In the genomic region with DNA sequence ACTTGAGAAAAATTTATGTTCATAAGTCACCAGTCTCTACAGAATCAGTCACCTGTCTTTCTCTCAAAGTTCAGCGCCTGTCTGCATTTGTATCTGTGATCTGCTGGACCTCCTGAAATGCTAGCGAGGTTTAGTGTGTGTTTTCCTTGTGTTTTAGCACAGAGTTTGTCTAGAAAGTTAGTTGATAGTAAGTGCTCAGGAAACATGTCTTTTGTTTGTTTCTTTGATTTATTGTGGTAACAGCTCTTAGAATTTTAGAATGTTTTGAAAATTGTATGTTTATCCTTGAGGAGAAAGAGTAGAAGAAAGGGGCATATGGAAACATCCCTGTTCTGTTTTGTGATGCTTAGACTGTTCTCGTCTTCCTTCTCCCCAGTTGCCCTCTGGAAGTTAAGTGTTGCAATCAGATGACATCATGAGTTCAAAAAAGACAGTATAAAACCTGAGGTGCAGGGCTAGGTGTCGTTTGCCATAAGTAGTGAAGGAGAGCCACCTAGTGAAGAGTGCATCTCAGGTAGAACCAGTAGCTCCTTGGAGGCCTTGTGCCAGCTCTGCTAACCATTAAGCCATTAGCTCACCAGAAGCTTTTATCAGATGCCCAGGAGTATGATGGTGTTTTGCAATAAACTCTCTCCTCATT, we compare ENCODE assay signal across 9 cellular contexts. TPM values are rescaled to one million over a fixed set of nuclear protein-coding genes. Genes with fewer than 3 reads are reported as not detected.
A peak's percentile ranks its signal among the peaks of the same experiment; 100 is the strongest.
DNase-seq lines count a peak whose midpoint lies in the region; ATAC-seq and TF ChIP-seq lines count a peak whose summit lies in the region.
"Had no signal": no experiment of that assay in that cellular context is flagged by ENCODE, and none has a peak within 500 bp of the region (broad histone marks: within the 10 kb centered on the region; RNA-seq: fewer than 3 reads in every experiment).

No MANE protein-coding gene starts in this region.

- H4K20me1 ChIP-seq in OCI-LY1 (ENCODE audit: insufficient read depth, low read length) = no peaks in the 10 kb centered on the region

- H3K27ac ChIP-seq in heart right ventricle (peak overlapping the region in 2 of 10 donors; percentile 25 to 56), right atrium auricular region (no peak overlapping the region), OCI-LY1 (ENCODE audit: low read depth, low read length, poor library complexity, severe bottlenecking) (no peak overlapping the region)

- no peaks in the 10 kb centered on the region for H3K9me3 Mint-ChIP-seq in type B pancreatic cell
- H3K9me3 Mint-ChIP-seq: activated B cell treated with CpG ODN at 0.5 μM for 24 hours had no signal

- no peaks in the 10 kb centered on the region for H3K9me3 ChIP-seq in heart right ventricle
- no peaks in the 10 kb centered on the region for H3K9me3 ChIP-seq in right atrium auricular region
- no peaks in the 10 kb centered on the region for H3K9me3 ChIP-seq in OCI-LY1 (ENCODE audit: low read length)

- H3K79me2 ChIP-seq in OCI-LY1 (ENCODE audit: insufficient read depth, low read length) = no peaks in the 10 kb centered on the region

- peak in 5 of 8 donors; percentile 31 to 63 (median 40) for ATAC-seq in heart right ventricle

- intact Hi-C loops in heart right ventricle (cut with DNase I) = loop anchor here in 1 of 10 donors (5.0 kb wide), 1 partner anchor 37 kb away; no protein-coding TSS in a partner anchor

- H3K4me2 ChIP-seq in OCI-LY1 (ENCODE audit: low read length) = no peak overlapping the region

- H3K36me3 ChIP-seq in heart right ventricle = peaks cover 0 to 28% (median 3%) of the 10 kb centered on the region in 9 donors
- H3K36me3 ChIP-seq in right atrium auricular region = peaks cover 4% of the 10 kb centered on the region
- peaks cover 8% of the 10 kb centered on the region; the same call in 1 of the 2 replicates for H3K36me3 ChIP-seq in OCI-LY1 (ENCODE audit: insufficient read depth, low read length)

- H2AFZ ChIP-seq in OCI-LY1 (ENCODE audit: low read length) = no peak overlapping the region

- H3K9me2 ChIP-seq in OCI-LY1 (ENCODE audit: low read depth, low read length) = no peaks in the 10 kb centered on the region

- H3K27me3 ChIP-seq in heart right ventricle (no peaks in the 10 kb centered on the region), right atrium auricular region (no peaks in the 10 kb centered on the region), OCI-LY1 (ENCODE audit: insufficient read depth, low read length) (no peaks in the 10 kb centered on the region)

- no peaks in the 10 kb centered on the region for H3K27me3 Mint-ChIP-seq in type B pancreatic cell
- H3K27me3 Mint-ChIP-seq: activated B cell treated with CpG ODN at 0.5 μM for 24 hours had no signal

- DNase-seq in heart right ventricle (no peak), right atrium auricular region (ENCODE audit: low spot score) (no peak), fibroblast of the aortic adventitia (ENCODE audit: low read depth) (peak; percentile 43), type B pancreatic cell (ENCODE audit: extremely low spot score, unreplicated experiment) (no peak), NCI-H748 (lab: John Stamatoyannopoulos, UW; ENCODE audit: unreplicated experiment) (no peak), NCI-H526 treated with DMSO at 0.1 percent for 48 hours (lab: John Stamatoyannopoulos, UW) (no peak)
- no peak for DNase-seq in stimulated activated CD4-positive, alpha-beta T cell treated with anti-CD3 and anti-CD28 coated beads, Interleukin-4, amount 100 ng/mL, for 4 hours
- DNase-seq: activated B cell treated with CpG ODN at 0.5 μM for 24 hours had no signal

- peaks cover 11% of the 10 kb centered on the region for H3K36me3 Mint-ChIP-seq in type B pancreatic cell

- TF ChIP-seq CTCF in heart right ventricle (IDR thresholded peaks at IDR 0.05) = peak in 2 of 9 donors; percentile 24 to 28
- TF ChIP-seq CTCF in right atrium auricular region (IDR thresholded peaks at IDR 0.05) = no peak
- peak; percentile 55 for TF ChIP-seq CTCF in OCI-LY1 (IDR thresholded peaks at IDR 0.05; ENCODE audit: low read length)
- TF ChIP-seq CTCF in fibroblast of the aortic adventitia (IDR thresholded peaks at IDR 0.05; ENCODE audit: insufficient read depth, low read length) = no peak
- no peak for TF ChIP-seq CTCF in type B pancreatic cell (conservative IDR thresholded peaks at IDR 0.05)

- H3K9ac ChIP-seq in OCI-LY1 (ENCODE audit: low read length) = no peak overlapping the region

- H3K4me3 ChIP-seq in heart right ventricle = no peak overlapping the region
- H3K4me3 ChIP-seq in right atrium auricular region = no peak overlapping the region
- H3K4me3 ChIP-seq in OCI-LY1 (ENCODE audit: low read depth, low read length, poor library complexity, severe bottlenecking) = no peak overlapping the region
- H3K4me3 ChIP-seq in fibroblast of the aortic adventitia (ENCODE audit: low read depth, low read length) = no peak overlapping the region

- 79 to 81% methylated on average over 4 of the region's 4 CpGs for WGBS in heart right ventricle, 2 donors

- H3K4me3 Mint-ChIP-seq in type B pancreatic cell = no peak overlapping the region
- H3K4me3 Mint-ChIP-seq: activated B cell treated with CpG ODN at 0.5 μM for 24 hours had no signal

- no peaks in the 10 kb centered on the region for H3F3A ChIP-seq in OCI-LY1 (ENCODE audit: insufficient read depth, low read length)

- peaks cover 0 to 39% (median 12%) of the 10 kb centered on the region in 9 donors for H3K4me1 ChIP-seq in heart right ventricle
- peaks cover 0 to 17% of the 10 kb centered on the region in 2 donors for H3K4me1 ChIP-seq in right atrium auricular region
- peaks cover 5% of the 10 kb centered on the region for H3K4me1 ChIP-seq in OCI-LY1 (ENCODE audit: insufficient read depth, low read length, severe bottlenecking)

- peak overlapping the region; percentile 37 for H3K27ac Mint-ChIP-seq in type B pancreatic cell
- H3K27ac Mint-ChIP-seq: activated B cell treated with CpG ODN at 0.5 μM for 24 hours had no signal

- peaks cover 10% of the 10 kb centered on the region for H3K4me1 Mint-ChIP-seq in type B pancreatic cell (ENCODE audit: unreplicated experiment)

RNA-seq across cellular contexts. Expression of gene FBXW8, which starts 44.8 kb away (rescaled TPM):
- total RNA-seq in heart right ventricle (10 to 100 TPM in 1 of 10 donors, 1 to 10 TPM in 9; 5.3 to 11.3 (median 7.6) TPM), right atrium auricular region (1 to 10 TPM; 7.9 to 9.0 TPM), fibroblast of the aortic adventitia (ENCODE audit: low replicate concordance) (6.6 and 11.2 TPM in 2 replicates), type B pancreatic cell (ENCODE audit: low replicate concordance) (27.7 and 28.2 TPM in 2 replicates)
- polyA plus RNA-seq in heart right ventricle = 1 to 10 TPM; 2.4 to 3.7 TPM
